ENCODE assay signal across 23 cellular contexts in genomic region chr20:23141016-23141415, GRCh38. TPM values are rescaled to one million over a fixed set of nuclear protein-coding genes. Genes with fewer than 3 reads are reported as not detected.
DNase-seq lines count a peak whose midpoint lies in the region; ATAC-seq and TF ChIP-seq lines count a peak whose summit lies in the region.
"Had no signal": no experiment of that assay in that cellular context is flagged by ENCODE, and none has a peak within 500 bp of the region (broad histone marks: within the 10 kb centered on the region; RNA-seq: fewer than 3 reads in every experiment).

No MANE protein-coding gene starts in this region.

- TF ChIP-seq CTCF in choroid plexus epithelial cell (conservative IDR thresholded peaks at IDR 0.05; ENCODE audit: low read depth, low read length): no peak
- no peak for TF ChIP-seq CTCF in neutrophil (IDR thresholded peaks at IDR 0.05)
- TF ChIP-seq CTCF in testis (IDR thresholded peaks at IDR 0.05): no peak

- 68 to 76% methylated on average over 4 to 6 of the region's 6 CpGs for WGBS in testis, 2 donors

- H3K36me3 ChIP-seq in neutrophil (no peaks in the 10 kb centered on the region), testis (ENCODE audit: low read depth, missing control alignments) (no peaks in the 10 kb centered on the region)

- H3K9me3 ChIP-seq in neutrophil (no peaks in the 10 kb centered on the region), testis (no peaks in the 10 kb centered on the region)

- no peak for ATAC-seq in activated T-helper 17 cell treated with anti-CD3 and anti-CD28 coated beads, Interleukin-2, amount 50 U/mL, for 72 hours (replicated peaks)
- ATAC-seq in HG02623 (IDR thresholded peaks at IDR 0.05; ENCODE audit: unreplicated experiment): no peak
- ATAC-seq: activated T-cell treated with anti-CD3 and anti-CD28 coated beads, Interleukin-2, amount 50 U/mL, for 72 hours had no signal

- no peaks in the 10 kb centered on the region for H3K36me3 Mint-ChIP-seq in activated T-helper 17 cell treated with anti-CD3 and anti-CD28 coated beads, Interleukin-2, amount 50 U/mL, for 72 hours (ENCODE audit: low read depth)
- H3K36me3 Mint-ChIP-seq: CD4-positive, alpha-beta memory T cell had no signal

- no peak overlapping the region for H3K4me3 Mint-ChIP-seq in activated T-helper 17 cell treated with anti-CD3 and anti-CD28 coated beads, Interleukin-2, amount 50 U/mL, for 72 hours
- H3K4me3 Mint-ChIP-seq: activated T-cell treated with anti-CD3 and anti-CD28 coated beads, Interleukin-2, amount 50 U/mL, for 72 hours had no signal

- no peaks in the 10 kb centered on the region for H3K9me3 Mint-ChIP-seq in activated T-helper 17 cell treated with anti-CD3 and anti-CD28 coated beads, Interleukin-2, amount 50 U/mL, for 72 hours
- H3K9me3 Mint-ChIP-seq: activated CD4-positive, alpha-beta T cell treated with anti-CD3 and anti-CD28 coated beads, Interleukin-2, amount 10 ng/mL, durations not matched to agents 24 days and 14 days; activated T-cell treated with anti-CD3 and anti-CD28 coated beads, Interleukin-2, amount 50 U/mL, for 72 hours had no signal

- peak; percentile 65 to 79 for DNase-seq in SHP77 (lab: John Stamatoyannopoulos, UW)
- no peak for DNase-seq in SHP77 treated with DMSO at 0.1 percent for 48 hours (lab: John Stamatoyannopoulos, UW)
- peak; percentile 78 for DNase-seq in choroid plexus epithelial cell (ENCODE audit: low read depth)
- no peak for DNase-seq in testis
- DNase-seq in activated CD4-positive, alpha-beta T cell treated with anti-CD3 and anti-CD28 coated beads, Interleukin-2, amount 50 U/mL, for 48 hours: no peak
- DNase-seq: activated CD4-positive, alpha-beta T cell treated with anti-CD3 and anti-CD28 coated beads, Interleukin-2, amount 10 ng/mL, durations not matched to agents 24 days and 14 days; activated naive CD4-positive, alpha-beta T cell treated with anti-CD3 and anti-CD28 coated beads, Interleukin-2, amount 50 U/mL, for 16 hours; activated T-cell treated with anti-CD3 and anti-CD28 coated beads, Interleukin-2, amount 50 U/mL, for 72 hours; amniotic stem cell; CD4-positive, alpha-beta memory T cell; DMS 273 treated with DMSO at 0.1 percent for 48 hours; effector memory CD4-positive, alpha-beta T cell; erythroblast; NCI-H2171 treated with DMSO at 0.1 percent for 48 hours; NCI-H524 treated with DMSO at 0.1 percent for 48 hours; NK-92 treated with Interleukin-12 subunit alpha and Interleukin-12 subunit beta, amount 100 ng/mL, for 24 hours; stimulated activated CD4-positive, alpha-beta T cell treated with anti-CD3 and anti-CD28 coated beads, Interleukin-4, amount 100 ng/mL, for 1 hour; T1000 had no signal

- peaks cover 24% of the 10 kb centered on the region for H3K4me1 Mint-ChIP-seq in activated T-helper 17 cell treated with anti-CD3 and anti-CD28 coated beads, Interleukin-2, amount 50 U/mL, for 72 hours

- H3K27ac Mint-ChIP-seq in activated T-helper 17 cell treated with anti-CD3 and anti-CD28 coated beads, Interleukin-2, amount 50 U/mL, for 72 hours: no peak overlapping the region
- H3K27ac Mint-ChIP-seq: activated T-cell treated with anti-CD3 and anti-CD28 coated beads, Interleukin-2, amount 50 U/mL, for 72 hours had no signal

- intact Hi-C loops in testis (cut with DNase I; ENCODE audit: low total_unique reads): no loop called here

- H3K27me3 ChIP-seq in neutrophil (no peaks in the 10 kb centered on the region), testis (no peaks in the 10 kb centered on the region)

- TF ChIP-seq POLR2A in testis (IDR thresholded peaks at IDR 0.05): no peak

- H3K4me1 ChIP-seq in neutrophil (ENCODE audit: control insufficient read depth in 1 of 2, insufficient read depth in 1 of 2, low read depth in 1 of 2, low read length in 1 of 2): peaks cover 84 to 91% of the 10 kb centered on the region in 2 experiments
- peaks cover 25% of the 10 kb centered on the region for H3K4me1 ChIP-seq in testis

- no peaks in the 10 kb centered on the region for H3K27me3 Mint-ChIP-seq in activated T-helper 17 cell treated with anti-CD3 and anti-CD28 coated beads, Interleukin-2, amount 50 U/mL, for 72 hours
- H3K27me3 Mint-ChIP-seq: CD4-positive, alpha-beta memory T cell had no signal

- peak overlapping the region; percentile 99 for H3K27ac ChIP-seq in neutrophil
- peak overlapping the region; percentile 39 to 73 for H3K27ac ChIP-seq in testis
- H3K27ac ChIP-seq: 22Rv1 had no signal

- no peak overlapping the region for H3K4me3 ChIP-seq in choroid plexus epithelial cell (ENCODE audit: low read depth, low read length)
- H3K4me3 ChIP-seq in neutrophil (ENCODE audit: low read depth in 1 of 2, low read length in 1 of 2): no peak overlapping the region
- H3K4me3 ChIP-seq in testis: no peak overlapping the region

RNA-seq across cellular contexts. Expression of gene CD93, which starts 54.9 kb away (rescaled TPM):
- total RNA-seq in testis: 10 to 100 TPM in 1 of 2 donors, 1 to 10 TPM in 1; 9.4 to 14.2 TPM
- 14.8 TPM for polyA plus RNA-seq in testis (ENCODE audit: insufficient read depth, low read depth, low replicate concordance)
- total RNA-seq in activated T-helper 17 cell treated with anti-CD3 and anti-CD28 coated beads, Interleukin-2, amount 50 U/mL, for 72 hours: 1 to 10 TPM; 5.4 to 6.7 TPM
- total RNA-seq: LHCN-M2 had no signal

Comparison
In these comparisons a context has a peak if more than half of its experiments do, and no peak if none do; other contexts are left out.
1. DNase-seq: peak in SHP77 (2 of 2) and choroid plexus epithelial cell (single experiment); none in SHP77 treated with DMSO at 0.1 percent for 48 hours (single experiment), testis (single experiment) and activated CD4-positive, alpha-beta T cell treated with anti-CD3 and anti-CD28 coated beads, Interleukin-2, amount 50 U/mL, for 48 hours (0 of 2).